In the genomic region with DNA sequence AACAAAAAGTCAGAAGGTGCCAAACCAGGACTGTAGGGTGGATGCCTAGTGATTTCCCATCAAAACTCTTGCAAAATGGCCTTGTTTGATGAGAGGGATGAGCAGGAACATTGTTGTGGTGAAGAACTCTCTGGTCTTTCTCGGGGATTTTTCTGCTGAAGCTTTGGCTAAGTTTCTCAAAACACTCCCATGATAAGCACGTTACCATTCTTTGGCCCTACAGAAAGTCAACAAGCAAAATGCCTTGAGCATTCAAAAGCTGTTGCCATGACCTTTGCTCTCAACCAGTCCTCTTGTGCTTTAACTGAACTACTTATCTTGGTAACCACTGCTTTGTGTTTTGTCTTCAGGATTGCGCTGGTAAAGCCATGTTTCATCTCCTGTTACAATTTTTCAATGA, we compare ENCODE assay signal across 1 cellular context.
TF ChIP-seq lines count a peak whose summit lies in the region.

No MANE protein-coding gene starts in this region.

TF ChIP-seq in K562, 482 proteins besides CTCF, POLR2A, EP300 and RAD21 (continued from another document):
- TF ChIP-seq FOXK2 (conservative IDR thresholded peaks at IDR 0.05 in 1 of 2, IDR thresholded peaks at IDR 0.05 in 1 of 2; ENCODE audit: low read depth in 2 of 2) (0 out of 4 replicates have a peak, but pooled peaks of 1 of the 2 experiments have one; percentile 30), SMARCA4 (IDR thresholded peaks at IDR 0.05) (no peak), ADNP (tag; IDR thresholded peaks at IDR 0.05) (no peak), NR2C1 (IDR thresholded peaks at IDR 0.05) (peak; percentile 51; the same call in 1 of the 2 replicates), NR2C1 (tag; IDR thresholded peaks at IDR 0.05) (no peak), ZNF282 (CRISPR knock-in tag; IDR thresholded peaks at IDR 0.05) (no peak), IRF2 (CRISPR knock-in tag; IDR thresholded peaks at IDR 0.05) (no peak)
- TF ChIP-seq, protein P1, sequence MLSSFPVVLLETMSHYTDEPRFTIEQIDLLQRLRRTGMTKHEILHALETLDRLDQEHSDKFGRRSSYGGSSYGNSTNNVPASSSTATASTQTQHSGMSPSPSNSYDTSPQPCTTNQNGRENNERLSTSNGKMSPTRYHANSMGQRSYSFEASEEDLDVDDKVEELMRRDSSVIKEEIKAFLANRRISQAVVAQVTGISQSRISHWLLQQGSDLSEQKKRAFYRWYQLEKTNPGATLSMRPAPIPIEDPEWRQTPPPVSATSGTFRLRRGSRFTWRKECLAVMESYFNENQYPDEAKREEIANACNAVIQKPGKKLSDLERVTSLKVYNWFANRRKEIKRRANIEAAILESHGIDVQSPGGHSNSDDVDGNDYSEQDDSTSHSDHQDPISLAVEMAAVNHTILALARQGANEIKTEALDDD (IDR thresholded peaks at IDR 0.05), result peak; percentile 71
